ENCODE assay signal across 2 cellular contexts in genomic region chr11:56700242-56700918, GRCh38.
TF ChIP-seq lines count a peak whose summit lies in the region.

No MANE protein-coding gene starts in this region.

TF ChIP-seq in H1, 55 proteins besides CTCF, POLR2A, EP300 and RAD21:
- no peak for TF ChIP-seq SP4 (IDR thresholded peaks at IDR 0.05; ENCODE audit: low read length)
- no peak for TF ChIP-seq PHF8 (conservative IDR thresholded peaks at IDR 0.05; ENCODE audit: low read depth, low read length)
- TF ChIP-seq TAF1 (IDR thresholded peaks at IDR 0.05; ENCODE audit: low read depth, low read length) = no peak
- no peak for TF ChIP-seq USF2 (IDR thresholded peaks at IDR 0.05; ENCODE audit: low read length)
- TF ChIP-seq CEBPB (IDR thresholded peaks at IDR 0.05; ENCODE audit: low read depth, low read length) = no peak
- no peak for TF ChIP-seq ZNF274 (IDR thresholded peaks at IDR 0.05; ENCODE audit: borderline replicate concordance, extremely low read depth, low read length)
- no peak for TF ChIP-seq SIX5 (IDR thresholded peaks at IDR 0.05; ENCODE audit: low read depth, low read length)
- TF ChIP-seq KDM1A (IDR thresholded peaks at IDR 0.05; ENCODE audit: borderline replicate concordance, low read length) = no peak
- no peak for TF ChIP-seq SRF (IDR thresholded peaks at IDR 0.05; ENCODE audit: low read depth, low read length)
- TF ChIP-seq CBX5 (IDR thresholded peaks at IDR 0.05; ENCODE audit: low read depth, low read length) = no peak
- TF ChIP-seq GABPA (IDR thresholded peaks at IDR 0.05; ENCODE audit: borderline replicate concordance, insufficient read depth, low read length) = no peak
- no peak for TF ChIP-seq JUN (IDR thresholded peaks at IDR 0.05; ENCODE audit: low read depth, low read length)
- no peak for TF ChIP-seq SP2 (IDR thresholded peaks at IDR 0.05; ENCODE audit: low read length)

TF ChIP-seq in HEK293T, 16 proteins besides CTCF, POLR2A, EP300 and RAD21:
- no peak for TF ChIP-seq CTBP1 (IDR thresholded peaks at IDR 0.05; ENCODE audit: borderline replicate concordance)
- no peak for TF ChIP-seq FOXM1 (IDR thresholded peaks at IDR 0.05; ENCODE audit: borderline replicate concordance)
- TF ChIP-seq ELF4 (IDR thresholded peaks at IDR 0.05) = no peak
- TF ChIP-seq BHLHE40 (IDR thresholded peaks at IDR 0.05; ENCODE audit: borderline replicate concordance) = no peak
- no peak for TF ChIP-seq HDGF (IDR thresholded peaks at IDR 0.05; ENCODE audit: borderline replicate concordance)
- no peak for TF ChIP-seq FOXA1 (IDR thresholded peaks at IDR 0.05)
- no peak for TF ChIP-seq L3MBTL2 (conservative IDR thresholded peaks at IDR 0.05)
- no peak for TF ChIP-seq TARDBP (IDR thresholded peaks at IDR 0.05)
- TF ChIP-seq ZNF384 (IDR thresholded peaks at IDR 0.05) = no peak
- no peak for TF ChIP-seq ARNT (IDR thresholded peaks at IDR 0.05)
- no peak for TF ChIP-seq FOXK2 (IDR thresholded peaks at IDR 0.05)
- TF ChIP-seq LEF1 (IDR thresholded peaks at IDR 0.05; ENCODE audit: borderline replicate concordance) = no peak
- no peak for TF ChIP-seq SUZ12 (IDR thresholded peaks at IDR 0.05)
- TF ChIP-seq SP1 (IDR thresholded peaks at IDR 0.05) = no peak
- TF ChIP-seq NFRKB (IDR thresholded peaks at IDR 0.05) = no peak
- TF ChIP-seq PKNOX1 (IDR thresholded peaks at IDR 0.05) = no peak
